ENCODE assay signal across 9 cellular contexts in the genomic region with DNA sequence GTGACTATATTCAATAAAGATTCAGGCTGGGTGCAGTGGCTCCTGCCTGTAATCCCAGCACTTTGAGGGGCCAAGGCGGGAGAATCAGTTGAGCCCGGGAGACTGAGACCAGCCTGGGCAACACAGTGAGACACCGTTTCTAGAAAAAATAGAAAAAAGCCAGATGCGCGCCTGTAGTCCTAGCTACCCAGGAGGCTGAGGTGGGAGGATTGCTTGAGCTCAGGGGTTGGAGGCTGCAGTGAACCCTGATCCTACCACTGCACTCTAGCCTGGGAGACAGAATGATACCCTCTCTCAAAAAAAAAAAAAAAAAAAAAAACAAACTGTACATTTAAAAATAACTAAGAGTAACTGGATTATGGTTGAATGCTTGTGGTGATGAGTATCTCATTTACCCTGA. TPM values are rescaled to one million over a fixed set of nuclear protein-coding genes. Genes with fewer than 3 reads are reported as not detected.
A peak's percentile ranks its signal among the peaks of the same experiment; 100 is the strongest.
DNase-seq lines count a peak whose midpoint lies in the region; ATAC-seq and TF ChIP-seq lines count a peak whose summit lies in the region.
"Had no signal": no experiment of that assay in that cellular context is flagged by ENCODE, and none has a peak within 500 bp of the region (broad histone marks: within the 10 kb centered on the region; RNA-seq: fewer than 3 reads in every experiment).

No MANE protein-coding gene starts in this region.

- no peak overlapping the region for H3K9ac ChIP-seq in IMR-90 (ENCODE audit: low read depth, low read length)

- BruUV-seq in IMR-90 (replicated peaks; lab: Mats Ljungman, UMichigan) = no TSS peak

- no peak overlapping the region for H2BK20ac ChIP-seq in IMR-90 (ENCODE audit: low read depth, low read length)

- intact Hi-C loops in IMR-90 (cut with micrococcal nuclease) (no loop called here), breast epithelium (cut with DNase I; ENCODE audit: low total_unique reads) (loop anchor here (5.0 kb wide), 1 partner anchor 159 kb away; no protein-coding TSS in a partner anchor), left colon (cut with DNase I, micrococcal nuclease) (loop anchor here in 1 of 2 donors (10.0 kb wide), 1 partner anchor 166 kb away; no protein-coding TSS in a partner anchor)

- H3K23ac ChIP-seq in IMR-90 (ENCODE audit: low read depth, low read length) = no peak overlapping the region

- H2AK9ac ChIP-seq in IMR-90 (replicated peaks; ENCODE audit: low read depth, low read length, poor library complexity) = no peak overlapping the region

- peaks cover 7% of the 10 kb centered on the region for H3K9me1 ChIP-seq in IMR-90 (ENCODE audit: insufficient read depth, low read length)

- CTCF ChIA-PET in AG04450 (lab: Charles Lee) (interaction anchor here (1.2 to 4.9 kb wide), 7 partner anchors 8 to 204 kb away, joined by 4 to 26 read pairs (median 9); a partner anchor contains a TSS), IMR-90 (lab: Yijun Ruan, JAX) (interaction anchor here (0.6 kb wide), 1 partner anchor 75 kb away, joined by 6 read pairs; no protein-coding TSS in a partner anchor)

- TF ChIP-seq CTCF in AG04450 (IDR thresholded peaks at IDR 0.05; ENCODE audit: low read depth, low read length) = no peak
- no peak for TF ChIP-seq CTCF in IMR-90 (conservative IDR thresholded peaks at IDR 0.05; ENCODE audit: low read depth, low read length)
- TF ChIP-seq CTCF in breast epithelium (IDR thresholded peaks at IDR 0.05) = no peak

- H3K4me1 ChIP-seq in IMR-90 (ENCODE audit: control insufficient read depth, insufficient read depth, low read length) = peaks cover 2% of the 10 kb centered on the region; the same call in 1 of the 2 replicates
- no peaks in the 10 kb centered on the region for H3K4me1 ChIP-seq in breast epithelium

- TF ChIP-seq RAD21 in IMR-90 (IDR thresholded peaks at IDR 0.05; ENCODE audit: low read length) = no peak

- H3K79me1 ChIP-seq in IMR-90 (ENCODE audit: low read depth in 1 of 2, low read length in 2 of 2) = peaks cover 21 to 47% of the 10 kb centered on the region in 2 experiments

- in situ Hi-C loops in IMR-90 (cut with MboI; ENCODE audit: low sequenced_read_pairs) = loop anchor here (5.0 to 25.0 kb wide), 2 partner anchors 319 to 609 kb away; no protein-coding TSS in a partner anchor

- H4K91ac ChIP-seq in IMR-90 (ENCODE audit: insufficient read depth, low read depth, low read length) = no peak overlapping the region

- H2AFZ ChIP-seq in IMR-90 (replicated peaks; ENCODE audit: low read length, poor library complexity) = no peak overlapping the region

- no peaks in the 10 kb centered on the region for H3K9me3 Mint-ChIP-seq in naive B cell
- H3K9me3 Mint-ChIP-seq: central memory CD8-positive, alpha-beta T cell had no signal

- no peak for ATAC-seq in IMR-90 (ENCODE audit: low read depth)
- no peak for ATAC-seq in naive B cell (ENCODE audit: low read depth in 2 of 2)
- ATAC-seq in left colon = no peak

- 0 out of 2 replicates have a peak overlapping the region, but pooled peaks have one; percentile 3 for H2BK120ac ChIP-seq in IMR-90 (ENCODE audit: low read depth, low read length)

- peak overlapping the region; percentile 89 for H3K4me3 ChIP-seq in AG04450 (ENCODE audit: low read depth, low read length)
- H3K4me3 ChIP-seq in IMR-90 (ENCODE audit: insufficient read depth, low read depth, low read length) = no peak overlapping the region
- H3K4me3 ChIP-seq in breast epithelium = peak overlapping the region in 2 of 3 donors; percentile 76 to 84

- DNase-seq in AG04450 (ENCODE audit: low read depth, low spot score) (no peak), IMR-90 (no peak), breast epithelium (ENCODE audit: low spot score in 2 of 2) (no peak), naive B cell (no peak), NCI-H510A (lab: John Stamatoyannopoulos, UW) (no peak), left colon (no peak), H4 (ENCODE audit: low spot score) (no peak), D341Med (ENCODE audit: low spot score) (no peak)

- no peak overlapping the region for H3K56ac ChIP-seq in IMR-90 (ENCODE audit: extremely low read depth, insufficient read depth, low read length)

- H3K27ac ChIP-seq in AG04450 (ENCODE audit: low read depth, low read length) = no peak overlapping the region
- no peak overlapping the region for H3K27ac ChIP-seq in IMR-90 (ENCODE audit: insufficient read depth, low read length)
- no peak overlapping the region for H3K27ac ChIP-seq in breast epithelium

- H4K20me1 ChIP-seq in IMR-90 (ENCODE audit: insufficient read depth, low read length) = no peaks in the 10 kb centered on the region

- dilution Hi-C loops in IMR-90 (cut with HindIII; ENCODE audit: low sequenced_read_pairs, unreplicated experiment) = loop anchor here (25.0 kb wide), 2 partner anchors 159 to 309 kb away; a partner anchor contains a TSS

- no peak overlapping the region for H2BK5ac ChIP-seq in IMR-90 (ENCODE audit: low read depth, low read length, poor library complexity, severe bottlenecking)

- H3K18ac ChIP-seq in IMR-90 (ENCODE audit: low read depth, low read length) = no peak overlapping the region

- WGBS in IMR-90 (ENCODE audit: extremely low coverage in 2 of 2, insufficient read length in 1 of 2), 2 experiments = 100% methylated on average over 1 of the region's 5 CpGs; no CpG with 5 or more reads in 1 of the 2 experiments

- H3K4me1 Mint-ChIP-seq in naive B cell = peaks cover 0 to 7% (median 3%) of the 10 kb centered on the region in 3 donors
- H3K4me1 Mint-ChIP-seq: central memory CD8-positive, alpha-beta T cell had no signal

- no peaks in the 10 kb centered on the region for H3K36me3 ChIP-seq in IMR-90 (ENCODE audit: control insufficient read depth, insufficient read depth, low read length)
- H3K36me3 ChIP-seq in breast epithelium = no peaks in the 10 kb centered on the region

- H3K9me3 ChIP-seq in AG04450 (ENCODE audit: control insufficient read depth, insufficient read depth, low read length) (no peaks in the 10 kb centered on the region; the same call in 1 of the 2 replicates), IMR-90 (ENCODE audit: control insufficient read depth, insufficient read depth, low read length) (no peaks in the 10 kb centered on the region), breast epithelium (no peaks in the 10 kb centered on the region)

- no peak overlapping the region for H3K14ac ChIP-seq in IMR-90 (replicated peaks; ENCODE audit: low read depth, low read length)

- no peak overlapping the region for H4K5ac ChIP-seq in IMR-90 (ENCODE audit: low read depth, low read length)

- H3K4ac ChIP-seq in IMR-90 (ENCODE audit: low read depth, low read length) = no peak overlapping the region

- H3K27me3 ChIP-seq in AG04450 (ENCODE audit: control insufficient read depth, insufficient read depth, low read length) (no peaks in the 10 kb centered on the region), IMR-90 (ENCODE audit: control insufficient read depth, insufficient read depth, low read length) (no peaks in the 10 kb centered on the region), breast epithelium (no peaks in the 10 kb centered on the region)

- H3K36me3 Mint-ChIP-seq in naive B cell = no peaks in the 10 kb centered on the region

- H2AK5ac ChIP-seq in IMR-90 (ENCODE audit: low read depth, low read length) = no peak overlapping the region

- peak overlapping the region in 1 of 2 experiments; percentile 29; a peak in 1 of 4 replicates for H4K8ac ChIP-seq in IMR-90 (ENCODE audit: low read depth in 2 of 2, low read length in 2 of 2)

- no peak for TF ChIP-seq POLR2A in IMR-90 (IDR thresholded peaks at IDR 0.05; ENCODE audit: low read depth, low read length)
- no peak for TF ChIP-seq POLR2A in breast epithelium (IDR thresholded peaks at IDR 0.05)

- no peak overlapping the region for H3K27ac Mint-ChIP-seq in naive B cell

- POLR2A ChIA-PET in AG04450 (lab: Yijun Ruan, JAX) (interaction anchor here (0.6 to 1.6 kb wide), 3 partner anchors 9 to 191 kb away, joined by 5 to 6 read pairs (median 5); no protein-coding TSS in a partner anchor), IMR-90 (lab: Charles Lee; ENCODE audit: unreplicated experiment) (no interaction called here)

- peak overlapping the region; percentile 79; the same call in 1 of the 2 replicates for H3K4me2 ChIP-seq in IMR-90 (ENCODE audit: low read depth, low read length)

- peak overlapping the region in 6 of 8 donors; percentile 63 to 99 (median 98) for H3K4me3 Mint-ChIP-seq in naive B cell
- H3K4me3 Mint-ChIP-seq: central memory CD8-positive, alpha-beta T cell had no signal

- no peak overlapping the region for H2BK15ac ChIP-seq in IMR-90 (ENCODE audit: low read depth, low read length)

- H3K27me3 Mint-ChIP-seq in naive B cell = no peaks in the 10 kb centered on the region
- H3K27me3 Mint-ChIP-seq: central memory CD8-positive, alpha-beta T cell had no signal

TF ChIP-seq in IMR-90, 13 proteins besides CTCF, POLR2A, EP300 and RAD21 (continues in another document):
- TF ChIP-seq, protein P1, sequence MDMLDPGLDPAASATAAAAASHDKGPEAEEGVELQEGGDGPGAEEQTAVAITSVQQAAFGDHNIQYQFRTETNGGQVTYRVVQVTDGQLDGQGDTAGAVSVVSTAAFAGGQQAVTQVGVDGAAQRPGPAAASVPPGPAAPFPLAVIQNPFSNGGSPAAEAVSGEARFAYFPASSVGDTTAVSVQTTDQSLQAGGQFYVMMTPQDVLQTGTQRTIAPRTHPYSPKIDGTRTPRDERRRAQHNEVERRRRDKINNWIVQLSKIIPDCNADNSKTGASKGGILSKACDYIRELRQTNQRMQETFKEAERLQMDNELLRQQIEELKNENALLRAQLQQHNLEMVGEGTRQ (IDR thresholded peaks at IDR 0.05; ENCODE audit: low read depth, low read length) = no peak
- no peak for TF ChIP-seq RFX5 (IDR thresholded peaks at IDR 0.05; ENCODE audit: low read depth, low read length)
- TF ChIP-seq SMC3 (IDR thresholded peaks at IDR 0.05; ENCODE audit: low read depth, low read length) = no peak
- TF ChIP-seq, protein P2, sequence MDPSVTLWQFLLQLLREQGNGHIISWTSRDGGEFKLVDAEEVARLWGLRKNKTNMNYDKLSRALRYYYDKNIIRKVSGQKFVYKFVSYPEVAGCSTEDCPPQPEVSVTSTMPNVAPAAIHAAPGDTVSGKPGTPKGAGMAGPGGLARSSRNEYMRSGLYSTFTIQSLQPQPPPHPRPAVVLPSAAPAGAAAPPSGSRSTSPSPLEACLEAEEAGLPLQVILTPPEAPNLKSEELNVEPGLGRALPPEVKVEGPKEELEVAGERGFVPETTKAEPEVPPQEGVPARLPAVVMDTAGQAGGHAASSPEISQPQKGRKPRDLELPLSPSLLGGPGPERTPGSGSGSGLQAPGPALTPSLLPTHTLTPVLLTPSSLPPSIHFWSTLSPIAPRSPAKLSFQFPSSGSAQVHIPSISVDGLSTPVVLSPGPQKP (IDR thresholded peaks at IDR 0.05; ENCODE audit: borderline replicate concordance, low read depth, low read length) = no peak

RNA-seq across cellular contexts. Expression of a gene that starts 1.1 kb away (rescaled TPM):
- polyA plus RNA-seq in AG04450 (2011; rRNA removed) = 5.1 and 5.9 TPM in 2 replicates
- polyA minus RNA-seq in AG04450 (2011; rRNA and poly(A)+ RNA removed) = 2.1 and 3.7 TPM in 2 replicates
- total RNA-seq in IMR-90 (2012; rRNA removed) = 2.7 and 4.2 TPM in 2 replicates
- polyA plus RNA-seq in IMR-90 (2012; rRNA removed) = 4.8 and 5.1 TPM in 2 replicates
- polyA plus RNA-seq in IMR-90 (2012; cell fraction: cytosol; rRNA removed) = 2.5 and 3.1 TPM in 2 replicates
- 2.1 and 4.5 TPM in 2 replicates for polyA plus RNA-seq in IMR-90 (2012; cell fraction: nucleus; rRNA removed; ENCODE audit: low replicate concordance)
- total RNA-seq in breast epithelium = 10 to 100 TPM in 1 of 3 donors, 1 to 10 TPM in 2; 8.2 to 10.8 (median 8.5) TPM
- 1 to 10 TPM in 3 of 6 donors, under 1 TPM in 2, not detected in 1; 0.73 to 2.6 (median 1.0) TPM for polyA plus RNA-seq in naive B cell (ENCODE audit: low read depth in 6 of 6)
- 1 to 10 TPM; 7.7 to 8.6 TPM for total RNA-seq in left colon
- total RNA-seq in H4 (2014; rRNA removed; shearing (Covaris generic)) = 11.4 and 11.7 TPM in 2 replicates
